ENCODE assay signal across 29 cellular contexts in genomic region chr6:122161136-122161535, GRCh38.
"Had no signal": no experiment of that assay in that cellular context is flagged by ENCODE, and none has a peak within 500 bp of the region (broad histone marks: within the 10 kb centered on the region; RNA-seq: fewer than 3 reads in every experiment).

No MANE protein-coding gene starts in this region.

- H3K4me1 ChIP-seq: ascending aorta had no signal

- H3K4me3 ChIP-seq: ascending aorta, cardiac muscle cell had no signal

- FAIRE-seq: bronchial epithelial cell, TTC549 had no signal

- H3K9me3 ChIP-seq: ascending aorta had no signal

- DNase-seq: activated B cell treated with CpG ODN at 0.5 μM for 24 hours; activated CD4-positive, alpha-beta memory T cell treated with anti-CD3 and anti-CD28 coated beads for 36 hours; activated CD4-positive, alpha-beta T cell treated with anti-CD3 and anti-CD28 coated beads for 4 hours; activated CD4-positive, alpha-beta T cell treated with anti-CD3 and anti-CD28 coated beads, Interleukin-2, amount 10 ng/mL, durations not matched to agents 24 days and 14 days; activated CD4-positive, alpha-beta T cell treated with anti-CD3 and anti-CD28 coated beads, Interleukin-2, amount 50 U/mL, for 1 hour; activated CD4-positive, alpha-beta T cell treated with anti-CD3 and anti-CD28 coated beads, Interleukin-2, amount 50 U/mL, for 4 hours; activated CD4-positive, CD25-positive, alpha-beta regulatory T cell treated with anti-CD3 and anti-CD28 coated beads, Interleukin-2, amount 50 U/mL, for 72 hours; activated CD8-positive, alpha-beta memory T cell treated with anti-CD3 and anti-CD28 coated beads, Interleukin-2, amount 50 U/mL, for 4 hours; activated CD8-positive, alpha-beta T cell treated with anti-CD3 and anti-CD28 coated beads for 36 hours; activated effector memory CD4-positive, alpha-beta T cell treated with Interleukin-2 at 50 U/mL for 16 hours; activated gamma-delta T cell; activated naive CD4-positive, alpha-beta T cell treated with anti-CD3 and anti-CD28 coated beads, Interleukin-2, amount 10 ng/mL, durations not matched to agents 7 days and 5 days; activated naive CD4-positive, alpha-beta T cell treated with Interleukin-2 at 50 U/mL for 16 hours; activated naive CD8-positive, alpha-beta T cell treated with anti-CD3 and anti-CD28 coated beads, Interleukin-2, amount 10 ng/mL, durations not matched to agents 7 days and 5 days; activated naive CD8-positive, alpha-beta T cell treated with anti-CD3 and anti-CD28 coated beads, Interleukin-2, amount 50 U/mL, for 24 hours; activated T-cell treated with anti-CD3 and anti-CD28 coated beads for 4 hours; activated T-cell treated with anti-CD3 and anti-CD28 coated beads, Interleukin-2, amount 50 U/mL, for 1 hour; activated T-cell treated with anti-CD3 and anti-CD28 coated beads, Interleukin-2, amount 50 U/mL, for 4 hours; amygdala; anterior cingulate cortex; caudate nucleus; cerebellar nuclear complex; T-helper 2 cell; T-helper 9 cell had no signal

- H3K27me3 ChIP-seq: ascending aorta, cardiac muscle cell had no signal

- H3K36me3 ChIP-seq: ascending aorta, cardiac muscle cell had no signal

- H3K27ac ChIP-seq: ascending aorta, cardiac muscle cell, VCaP had no signal

- ATAC-seq: activated CD8-positive, alpha-beta T cell treated with anti-CD3 and anti-CD28 coated beads for 36 hours; activated naive CD8-positive, alpha-beta T cell treated with anti-CD3 and anti-CD28 coated beads, Interleukin-2, amount 50 U/mL, for 24 hours; activated T-cell treated with anti-CD3 and anti-CD28 coated beads, Interleukin-2, amount 50 U/mL, for 4 hours had no signal
